In the genomic region with DNA sequence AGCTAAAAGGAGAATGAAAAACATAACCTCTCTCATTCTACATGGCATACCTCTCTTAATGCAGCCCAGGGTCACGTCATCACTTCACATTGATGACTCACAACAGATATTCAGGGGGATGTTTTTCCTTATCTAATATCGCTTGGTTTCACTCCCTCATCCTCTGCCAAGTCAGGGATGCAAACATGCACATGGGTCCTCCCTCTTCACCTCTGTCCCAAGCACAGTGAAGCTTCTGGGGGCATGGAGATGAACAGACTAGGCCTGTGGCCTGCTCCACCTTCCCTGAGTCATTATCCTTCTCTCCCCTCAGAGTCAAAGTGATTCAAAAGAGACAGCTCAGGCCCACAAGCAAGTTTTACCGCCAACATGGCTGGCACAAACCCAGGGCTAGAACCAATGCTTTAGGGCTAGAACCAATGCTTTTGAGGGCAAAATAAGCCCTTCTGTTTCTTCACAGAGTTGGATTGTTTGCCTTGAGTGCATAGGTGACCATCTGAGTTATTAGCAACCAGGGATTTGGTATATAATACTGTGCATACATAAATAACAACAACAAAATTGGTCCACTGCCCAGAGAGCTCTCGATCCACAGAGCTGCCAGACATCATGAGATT, we compare ENCODE assay signal across 8 cellular contexts. TPM values are rescaled to one million over a fixed set of nuclear protein-coding genes. Genes with fewer than 3 reads are reported as not detected.
DNase-seq lines count a peak whose midpoint lies in the region; ATAC-seq and TF ChIP-seq lines count a peak whose summit lies in the region.

No MANE protein-coding gene starts in this region.

- H3K4me3 Mint-ChIP-seq in CD4-positive, alpha-beta T cell = peak overlapping the region; percentile 87
- peak overlapping the region; percentile 62 for H3K4me3 Mint-ChIP-seq in endothelial cell (ENCODE audit: unreplicated experiment)

- no peak for TF ChIP-seq EP300 in ovary (IDR thresholded peaks at IDR 0.05)

- H3K36me3 ChIP-seq in Panc1 (ENCODE audit: control insufficient read depth, insufficient read depth, low read length) (peaks cover 3% of the 10 kb centered on the region; the same call in 1 of the 2 replicates), ovary (no peaks in the 10 kb centered on the region)

- H3K4me1 ChIP-seq in Panc1 (ENCODE audit: control insufficient read depth, insufficient read depth, low read length) (peaks cover 45% of the 10 kb centered on the region), ovary (ENCODE audit: insufficient read depth) (peaks cover 23% of the 10 kb centered on the region)

- peaks cover 5% of the 10 kb centered on the region for H3K27me3 ChIP-seq in CD4-positive, alpha-beta T cell (ENCODE audit: control insufficient read depth, insufficient read depth, low read length)
- H3K27me3 ChIP-seq in Panc1 (ENCODE audit: control insufficient read depth, insufficient read depth, low read length) = no peaks in the 10 kb centered on the region
- H3K27me3 ChIP-seq in ovary = no peaks in the 10 kb centered on the region

- H3K27me3 Mint-ChIP-seq in CD4-positive, alpha-beta T cell = no peaks in the 10 kb centered on the region
- peaks cover 19% of the 10 kb centered on the region for H3K27me3 Mint-ChIP-seq in endothelial cell (ENCODE audit: unreplicated experiment)

- CTCF ChIA-PET in CD4-positive, alpha-beta T cell (lab: Charles Lee) = interaction anchor here (3.1 kb wide), 1 partner anchor 95 kb away, joined by 13 read pairs; no protein-coding TSS in a partner anchor
- CTCF ChIA-PET in Panc1 (lab: Charles Lee) = no interaction called here
- CTCF ChIA-PET in GM10248 (lab: Yijun Ruan, JAX) = interaction anchor here (1.3 to 4.3 kb wide), 2 partner anchors 96 to 358 kb away, joined by 3 to 35 read pairs; no protein-coding TSS in a partner anchor

- H3K9me3 ChIP-seq in CD4-positive, alpha-beta T cell (ENCODE audit: control insufficient read depth, low read length) = no peaks in the 10 kb centered on the region
- H3K9me3 ChIP-seq in Panc1 (ENCODE audit: control insufficient read depth, insufficient read depth, low read depth, low read length) (no peaks in the 10 kb centered on the region), ovary (no peaks in the 10 kb centered on the region)

- WGBS in ovary, 3 donors = 34 to 46% (median 45%) methylated on average over 4 of the region's 4 CpGs

- in situ Hi-C loops in Panc1 (cut with HindIII; ENCODE audit: low pct_unique_long_range_greater_than_20kb, low sequenced_read_pairs) = no loop called here

- peaks cover 51% of the 10 kb centered on the region for H3K4me1 Mint-ChIP-seq in CD4-positive, alpha-beta T cell (ENCODE audit: low read depth)
- H3K4me1 Mint-ChIP-seq in endothelial cell (ENCODE audit: unreplicated experiment) = peaks cover 35% of the 10 kb centered on the region

- no peaks in the 10 kb centered on the region for H3K36me3 Mint-ChIP-seq in CD4-positive, alpha-beta T cell (ENCODE audit: low read depth)
- H3K36me3 Mint-ChIP-seq in endothelial cell (ENCODE audit: low read depth, unreplicated experiment) = no peaks in the 10 kb centered on the region

- H3K4me3 ChIP-seq in Panc1 (ENCODE audit: low read depth in 2 of 2, low read length in 2 of 2) (peak overlapping the region in 1 of 2 experiments; percentile 26; a peak in 2 of 4 replicates), ovary (no peak overlapping the region)

- peak overlapping the region; percentile 96 for H3K27ac Mint-ChIP-seq in CD4-positive, alpha-beta T cell
- H3K27ac Mint-ChIP-seq in endothelial cell (ENCODE audit: unreplicated experiment) = peak overlapping the region; percentile 89

- intact Hi-C loops in CD4-positive, alpha-beta T cell (cut with DNase I, micrococcal nuclease) = no loop called here
- intact Hi-C loops in Panc1 (cut with micrococcal nuclease; ENCODE audit: unreplicated experiment) (loop anchor here (5.0 kb wide), 1 partner anchor 96 kb away; no protein-coding TSS in a partner anchor), ovary (cut with DNase I) (loop anchor here in 1 of 4 donors (5.0 to 10.0 kb wide), 2 partner anchors 381 to 699 kb away; a partner anchor contains a TSS)

- no peak for ATAC-seq in CD4-positive, alpha-beta T cell (ENCODE audit: poor library complexity)
- no peak for ATAC-seq in Panc1
- ATAC-seq in GM18502 (IDR thresholded peaks at IDR 0.05; ENCODE audit: poor library complexity, unreplicated experiment) = no peak

- TF ChIP-seq CTCF in CD4-positive, alpha-beta T cell (IDR thresholded peaks at IDR 0.05) = no peak
- TF ChIP-seq CTCF in Panc1 (IDR thresholded peaks at IDR 0.05) (no peak), endothelial cell (IDR thresholded peaks at IDR 0.05; ENCODE audit: unreplicated experiment) (no peak), ovary (IDR thresholded peaks at IDR 0.05) (no peak), GM10248 (IDR thresholded peaks at IDR 0.05; ENCODE audit: control extremely low read depth, extremely low read depth, low read depth, missing control alignments) (no peak), GM10266 (IDR thresholded peaks at IDR 0.05; ENCODE audit: control insufficient read depth, insufficient read depth, low read depth, missing control alignments) (no peak)

- no peaks in the 10 kb centered on the region for H3K9me3 Mint-ChIP-seq in CD4-positive, alpha-beta T cell
- no peaks in the 10 kb centered on the region for H3K9me3 Mint-ChIP-seq in endothelial cell (ENCODE audit: unreplicated experiment)

- no TSS peak for BruUV-seq in Panc1 (replicated peaks; lab: Mats Ljungman, UMichigan)

- POLR2A ChIA-PET in CD4-positive, alpha-beta T cell (lab: Charles Lee) = interaction anchor here (1.0 to 1.4 kb wide), 3 partner anchors 18 to 76 kb away, joined by 3 to 4 read pairs (median 4); a partner anchor contains a TSS
- POLR2A ChIA-PET in Panc1 (lab: Charles Lee) (interaction anchor here (0.6 to 1.5 kb wide), 2 partner anchors 12 to 122 kb away, joined by 3 read pairs; no protein-coding TSS in a partner anchor), GM10248 (lab: Yijun Ruan, JAX) (no interaction called here)

- DNase-seq in CD4-positive, alpha-beta T cell = no peak
- DNase-seq in Panc1 (ENCODE audit: low read depth, low spot score) (no peak), endothelial cell (ENCODE audit: low spot score) (no peak), ovary (peak; percentile 54 to 76 (median 67)), GM10248 (ENCODE audit: extremely low spot score) (no peak), NCI-H1694 (lab: John Stamatoyannopoulos, UW) (no peak), GM10266 (ENCODE audit: extremely low spot score) (no peak)

- no peak overlapping the region for H3K27ac ChIP-seq in CD4-positive, alpha-beta T cell (ENCODE audit: low read depth, low read length)
- peak overlapping the region; percentile 95 for H3K27ac ChIP-seq in Panc1 (ENCODE audit: low read length)
- H3K27ac ChIP-seq in ovary = peak overlapping the region; percentile 79 to 81

- no peak for TF ChIP-seq POLR2A in ovary (IDR thresholded peaks at IDR 0.05)

RNA-seq across cellular contexts. Expression of a gene that starts 2.2 kb away (rescaled TPM):
- 10 to 100 TPM; 47.1 to 50.8 TPM for total RNA-seq in CD4-positive, alpha-beta T cell
- total RNA-seq in Panc1 (2021; ENCODE audit: unreplicated experiment) = 673 TPM
- 986 TPM for polyA plus RNA-seq in Panc1 (2012; ENCODE audit: insufficient read length)
- 2.4 TPM for total RNA-seq in endothelial cell (ENCODE audit: unreplicated experiment)
- total RNA-seq in ovary = 100 to 1,000 TPM in 5 of 7 donors, 10 to 100 TPM in 2; 88.0 to 679 (median 136) TPM
- 100 to 1,000 TPM in 1 of 2 donors, 10 to 100 TPM in 1; 16.1 to 250 TPM for polyA plus RNA-seq in ovary

RNA-seq across cellular contexts. Expression of a gene that starts 16.9 kb away (rescaled TPM):
- total RNA-seq in CD4-positive, alpha-beta T cell = under 1 TPM in 1 of 2 experiments, not detected in 1; 0.50 TPM
- total RNA-seq in Panc1 (2021; ENCODE audit: unreplicated experiment) = not detected
- not detected for polyA plus RNA-seq in Panc1 (2012; ENCODE audit: insufficient read length)
- total RNA-seq in endothelial cell (ENCODE audit: unreplicated experiment) = not detected
- total RNA-seq in ovary = 1 to 10 TPM in 3 of 7 donors, under 1 TPM in 1, not detected in 3; 0.53 to 4.8 (median 1.5) TPM
- 1 to 10 TPM in 1 of 2 donors, under 1 TPM in 1; 0.68 to 1.6 TPM for polyA plus RNA-seq in ovary

RNA-seq across cellular contexts. Expression of a gene that starts 19.4 kb away (rescaled TPM):
- total RNA-seq in CD4-positive, alpha-beta T cell = 1 to 10 TPM; 2.5 to 2.9 TPM
- total RNA-seq in Panc1 (2021; ENCODE audit: unreplicated experiment) (170 TPM), endothelial cell (ENCODE audit: unreplicated experiment) (not detected), ovary (100 to 1,000 TPM in 3 of 7 donors, 10 to 100 TPM in 4; 16.1 to 867 (median 65.3) TPM)
- 297 TPM for polyA plus RNA-seq in Panc1 (2012; ENCODE audit: insufficient read length)
- polyA plus RNA-seq in ovary = 10 to 100 TPM; 65.1 to 93.4 TPM

RNA-seq across cellular contexts. Expression of a gene that starts 26.3 kb away (rescaled TPM):
- total RNA-seq in CD4-positive, alpha-beta T cell = not detected
- total RNA-seq in Panc1 (2021; ENCODE audit: unreplicated experiment) = 1.8 TPM
- 6.2 TPM for polyA plus RNA-seq in Panc1 (2012; ENCODE audit: insufficient read length)
- not detected for total RNA-seq in endothelial cell (ENCODE audit: unreplicated experiment)
- 10 to 100 TPM in 2 of 7 donors, 1 to 10 TPM in 4, under 1 TPM in 1; 0.66 to 23.2 (median 7.4) TPM for total RNA-seq in ovary
- 1 to 10 TPM; 1.4 to 7.9 TPM for polyA plus RNA-seq in ovary

RNA-seq across cellular contexts. Expression of a gene that starts 32.3 kb away (rescaled TPM):
- not detected for total RNA-seq in CD4-positive, alpha-beta T cell
- total RNA-seq in Panc1 (2021; ENCODE audit: unreplicated experiment) (52.1 TPM), endothelial cell (ENCODE audit: unreplicated experiment) (not detected), ovary (10 to 100 TPM in 2 of 7 donors, 1 to 10 TPM in 4, not detected in 1; 1.3 to 61.0 (median 7.4) TPM)
- 88.8 TPM for polyA plus RNA-seq in Panc1 (2012; ENCODE audit: insufficient read length)
- 10 to 100 TPM in 1 of 2 donors, 1 to 10 TPM in 1; 1.3 to 13.8 TPM for polyA plus RNA-seq in ovary

Comparison
In these comparisons a context has a peak if more than half of its experiments do, and no peak if none do; other contexts are left out.
1. DNase-seq: peak in ovary (5 of 5); none in CD4-positive, alpha-beta T cell (0 of 10), Panc1 (single experiment), endothelial cell (single experiment), GM10248 (single experiment), NCI-H1694 (single experiment) and GM10266 (single experiment).
2. RNA of a gene that starts 2.2 kb away (total RNA-seq): 673 TPM in Panc1 (single experiment), 88.0 to 679 TPM in ovary and 47.1 to 50.8 TPM in CD4-positive, alpha-beta T cell; 2.4 TPM in endothelial cell (single experiment); every median in the first group is over 10 times any median in the second.
3. RNA of a gene that starts 19.4 kb away (total RNA-seq): 170 TPM in Panc1 (single experiment) and 16.1 to 867 TPM in ovary; 2.5 to 2.9 TPM in CD4-positive, alpha-beta T cell and not detected in endothelial cell (single experiment); every median in the first group is over 4 times any median in the second.